Comparison of ENCODE assay signal across 15 cellular contexts in the genomic region with DNA sequence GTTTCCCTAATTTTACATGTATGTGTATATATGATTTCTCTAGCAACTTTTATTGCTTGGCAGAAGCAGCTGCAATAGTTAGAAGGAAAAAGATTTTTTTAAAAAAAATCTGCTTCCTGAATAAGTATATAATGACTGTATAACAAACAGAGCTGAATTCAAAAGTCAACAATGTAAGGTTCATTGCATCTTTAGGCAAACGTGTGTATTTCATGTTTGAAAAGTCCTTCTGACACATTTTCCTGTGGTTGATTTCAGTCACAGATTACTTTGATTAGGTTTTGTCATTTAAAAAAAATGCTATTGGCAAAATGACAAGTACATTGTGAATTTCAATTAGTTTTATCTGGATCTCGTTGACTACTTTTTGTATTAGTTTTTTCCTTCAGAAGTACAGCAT.
"Had no signal": no experiment of that assay in that cellular context is flagged by ENCODE, and none has a peak within 500 bp of the region (broad histone marks: within the 10 kb centered on the region; RNA-seq: fewer than 3 reads in every experiment).

No MANE protein-coding gene starts in this region.

- H3K4me3 ChIP-seq: body of pancreas, dorsolateral prefrontal cortex, hepatocyte had no signal

- H3K27me3 ChIP-seq: body of pancreas, dorsolateral prefrontal cortex, hepatocyte had no signal

- H3K79me2 ChIP-seq: hepatocyte had no signal

- ATAC-seq: body of pancreas had no signal

- H3K36me3 Mint-ChIP-seq: activated naive CD8-positive, alpha-beta T cell; mesothelial cell of epicardium had no signal

- H2AFZ ChIP-seq: hepatocyte had no signal

- H3K27ac ChIP-seq: body of pancreas, dorsolateral prefrontal cortex, hepatocyte, WERI-Rb-1 had no signal

- H3K27me3 Mint-ChIP-seq: activated naive CD8-positive, alpha-beta T cell had no signal

- DNase-seq: activated CD4-positive, alpha-beta T cell treated with anti-CD3 and anti-CD28 coated beads, Interleukin-2, amount 50 U/mL, for 4 hours; activated gamma-delta T cell; amniotic stem cell; body of pancreas; caudate nucleus; dorsolateral prefrontal cortex; endodermal cell; islet precursor cell; stimulated activated naive CD4-positive, alpha-beta T cell; T-helper 2 cell; WERI-Rb-1 had no signal

- H3K36me3 ChIP-seq: WERI-Rb-1 had no signal

- H3K4me3 Mint-ChIP-seq: activated naive CD8-positive, alpha-beta T cell; endodermal cell; mesothelial cell of epicardium; nephron had no signal

- H3K9me3 ChIP-seq: body of pancreas had no signal

- H3K27ac Mint-ChIP-seq: activated naive CD8-positive, alpha-beta T cell; endodermal cell; mesothelial cell of epicardium; nephron had no signal

- H3K4me2 ChIP-seq: hepatocyte had no signal

- H3K9me3 Mint-ChIP-seq: mesothelial cell of epicardium, nephron had no signal
